ENCODE assay signal across 1 cellular context in the genomic region with DNA sequence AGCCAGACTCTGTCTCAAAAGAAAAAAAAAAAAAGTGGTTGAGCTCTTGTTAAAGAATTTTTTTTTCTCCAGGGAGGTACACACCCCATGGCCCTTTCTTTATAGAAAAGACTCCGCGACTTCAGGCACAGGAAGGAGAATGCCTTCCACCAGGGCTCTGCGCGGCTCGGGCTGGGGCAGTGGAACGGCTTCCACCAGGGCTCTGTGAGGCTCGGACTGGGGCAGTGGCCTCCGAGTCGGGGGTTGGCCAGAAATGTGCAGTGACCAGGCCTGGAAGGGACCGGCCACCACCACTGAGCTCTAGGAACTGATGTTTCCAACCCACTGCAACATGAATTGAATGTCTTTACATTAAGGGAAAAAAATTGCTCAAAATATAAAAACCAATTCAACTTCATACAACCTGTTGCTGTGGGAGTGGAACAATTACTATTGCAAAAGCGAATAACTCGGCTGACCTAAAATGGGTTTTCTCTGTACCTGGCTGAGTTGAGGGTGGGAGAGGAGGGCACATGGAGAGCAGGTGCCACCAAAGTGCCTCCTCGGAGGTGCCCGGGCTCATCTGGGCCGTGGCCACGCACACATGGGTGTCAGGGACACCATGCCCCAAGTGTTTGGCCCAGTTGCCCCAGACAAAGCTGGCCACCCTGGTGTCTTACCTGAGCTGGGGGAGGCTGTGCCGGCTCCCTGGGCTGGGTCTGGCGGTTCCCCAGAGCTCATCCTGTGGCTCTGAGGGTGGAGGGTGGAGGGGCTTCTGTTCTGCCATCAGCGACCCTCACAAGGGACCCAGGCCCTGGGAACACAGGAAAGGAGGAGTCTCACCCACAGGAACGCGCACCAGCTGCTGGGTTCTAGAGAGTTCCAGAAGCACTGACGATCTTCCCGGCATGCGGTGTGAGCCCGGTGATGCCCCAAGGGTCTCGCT.
TF ChIP-seq lines count a peak whose summit lies in the region.

No MANE protein-coding gene starts in this region.

TF ChIP-seq in WTC11, 78 proteins besides CTCF, POLR2A, EP300 and RAD21 (continued from another document):
- TF ChIP-seq, protein P1, sequence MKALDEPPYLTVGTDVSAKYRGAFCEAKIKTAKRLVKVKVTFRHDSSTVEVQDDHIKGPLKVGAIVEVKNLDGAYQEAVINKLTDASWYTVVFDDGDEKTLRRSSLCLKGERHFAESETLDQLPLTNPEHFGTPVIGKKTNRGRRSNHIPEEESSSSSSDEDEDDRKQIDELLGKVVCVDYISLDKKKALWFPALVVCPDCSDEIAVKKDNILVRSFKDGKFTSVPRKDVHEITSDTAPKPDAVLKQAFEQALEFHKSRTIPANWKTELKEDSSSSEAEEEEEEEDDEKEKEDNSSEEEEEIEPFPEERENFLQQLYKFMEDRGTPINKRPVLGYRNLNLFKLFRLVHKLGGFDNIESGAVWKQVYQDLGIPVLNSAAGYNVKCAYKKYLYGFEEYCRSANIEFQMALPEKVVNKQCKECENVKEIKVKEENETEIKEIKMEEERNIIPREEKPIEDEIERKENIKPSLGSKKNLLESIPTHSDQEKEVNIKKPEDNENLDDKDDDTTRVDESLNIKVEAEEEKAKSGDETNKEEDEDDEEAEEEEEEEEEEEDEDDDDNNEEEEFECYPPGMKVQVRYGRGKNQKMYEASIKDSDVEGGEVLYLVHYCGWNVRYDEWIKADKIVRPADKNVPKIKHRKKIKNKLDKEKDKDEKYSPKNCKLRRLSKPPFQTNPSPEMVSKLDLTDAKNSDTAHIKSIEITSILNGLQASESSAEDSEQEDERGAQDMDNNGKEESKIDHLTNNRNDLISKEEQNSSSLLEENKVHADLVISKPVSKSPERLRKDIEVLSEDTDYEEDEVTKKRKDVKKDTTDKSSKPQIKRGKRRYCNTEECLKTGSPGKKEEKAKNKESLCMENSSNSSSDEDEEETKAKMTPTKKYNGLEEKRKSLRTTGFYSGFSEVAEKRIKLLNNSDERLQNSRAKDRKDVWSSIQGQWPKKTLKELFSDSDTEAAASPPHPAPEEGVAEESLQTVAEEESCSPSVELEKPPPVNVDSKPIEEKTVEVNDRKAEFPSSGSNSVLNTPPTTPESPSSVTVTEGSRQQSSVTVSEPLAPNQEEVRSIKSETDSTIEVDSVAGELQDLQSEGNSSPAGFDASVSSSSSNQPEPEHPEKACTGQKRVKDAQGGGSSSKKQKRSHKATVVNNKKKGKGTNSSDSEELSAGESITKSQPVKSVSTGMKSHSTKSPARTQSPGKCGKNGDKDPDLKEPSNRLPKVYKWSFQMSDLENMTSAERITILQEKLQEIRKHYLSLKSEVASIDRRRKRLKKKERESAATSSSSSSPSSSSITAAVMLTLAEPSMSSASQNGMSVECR (CRISPR knock-in tag; IDR thresholded peaks at IDR 0.05; ENCODE audit: borderline replicate concordance): no peak
- TF ChIP-seq, protein P2, sequence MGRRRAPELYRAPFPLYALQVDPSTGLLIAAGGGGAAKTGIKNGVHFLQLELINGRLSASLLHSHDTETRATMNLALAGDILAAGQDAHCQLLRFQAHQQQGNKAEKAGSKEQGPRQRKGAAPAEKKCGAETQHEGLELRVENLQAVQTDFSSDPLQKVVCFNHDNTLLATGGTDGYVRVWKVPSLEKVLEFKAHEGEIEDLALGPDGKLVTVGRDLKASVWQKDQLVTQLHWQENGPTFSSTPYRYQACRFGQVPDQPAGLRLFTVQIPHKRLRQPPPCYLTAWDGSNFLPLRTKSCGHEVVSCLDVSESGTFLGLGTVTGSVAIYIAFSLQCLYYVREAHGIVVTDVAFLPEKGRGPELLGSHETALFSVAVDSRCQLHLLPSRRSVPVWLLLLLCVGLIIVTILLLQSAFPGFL (CRISPR knock-in tag; IDR thresholded peaks at IDR 0.05; ENCODE audit: borderline replicate concordance): no peak
- TF ChIP-seq OVOL2 (CRISPR knock-in tag; IDR thresholded peaks at IDR 0.05; ENCODE audit: borderline replicate concordance): no peak
- TF ChIP-seq CBFB (CRISPR knock-in tag; IDR thresholded peaks at IDR 0.05; ENCODE audit: low read depth): no peak
- TF ChIP-seq GTF2I (CRISPR knock-in tag; conservative IDR thresholded peaks at IDR 0.05): no peak
- no peak for TF ChIP-seq MAX (CRISPR knock-in tag; IDR thresholded peaks at IDR 0.05)
- TF ChIP-seq, protein P3, sequence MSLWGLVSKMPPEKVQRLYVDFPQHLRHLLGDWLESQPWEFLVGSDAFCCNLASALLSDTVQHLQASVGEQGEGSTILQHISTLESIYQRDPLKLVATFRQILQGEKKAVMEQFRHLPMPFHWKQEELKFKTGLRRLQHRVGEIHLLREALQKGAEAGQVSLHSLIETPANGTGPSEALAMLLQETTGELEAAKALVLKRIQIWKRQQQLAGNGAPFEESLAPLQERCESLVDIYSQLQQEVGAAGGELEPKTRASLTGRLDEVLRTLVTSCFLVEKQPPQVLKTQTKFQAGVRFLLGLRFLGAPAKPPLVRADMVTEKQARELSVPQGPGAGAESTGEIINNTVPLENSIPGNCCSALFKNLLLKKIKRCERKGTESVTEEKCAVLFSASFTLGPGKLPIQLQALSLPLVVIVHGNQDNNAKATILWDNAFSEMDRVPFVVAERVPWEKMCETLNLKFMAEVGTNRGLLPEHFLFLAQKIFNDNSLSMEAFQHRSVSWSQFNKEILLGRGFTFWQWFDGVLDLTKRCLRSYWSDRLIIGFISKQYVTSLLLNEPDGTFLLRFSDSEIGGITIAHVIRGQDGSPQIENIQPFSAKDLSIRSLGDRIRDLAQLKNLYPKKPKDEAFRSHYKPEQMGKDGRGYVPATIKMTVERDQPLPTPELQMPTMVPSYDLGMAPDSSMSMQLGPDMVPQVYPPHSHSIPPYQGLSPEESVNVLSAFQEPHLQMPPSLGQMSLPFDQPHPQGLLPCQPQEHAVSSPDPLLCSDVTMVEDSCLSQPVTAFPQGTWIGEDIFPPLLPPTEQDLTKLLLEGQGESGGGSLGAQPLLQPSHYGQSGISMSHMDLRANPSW (CRISPR knock-in tag; conservative IDR thresholded peaks at IDR 0.05; ENCODE audit: low read depth): no peak
- TF ChIP-seq GRHL2 (CRISPR knock-in tag; IDR thresholded peaks at IDR 0.05; ENCODE audit: insufficient replicate concordance, severe bottlenecking): no peak
